In the genomic region with DNA sequence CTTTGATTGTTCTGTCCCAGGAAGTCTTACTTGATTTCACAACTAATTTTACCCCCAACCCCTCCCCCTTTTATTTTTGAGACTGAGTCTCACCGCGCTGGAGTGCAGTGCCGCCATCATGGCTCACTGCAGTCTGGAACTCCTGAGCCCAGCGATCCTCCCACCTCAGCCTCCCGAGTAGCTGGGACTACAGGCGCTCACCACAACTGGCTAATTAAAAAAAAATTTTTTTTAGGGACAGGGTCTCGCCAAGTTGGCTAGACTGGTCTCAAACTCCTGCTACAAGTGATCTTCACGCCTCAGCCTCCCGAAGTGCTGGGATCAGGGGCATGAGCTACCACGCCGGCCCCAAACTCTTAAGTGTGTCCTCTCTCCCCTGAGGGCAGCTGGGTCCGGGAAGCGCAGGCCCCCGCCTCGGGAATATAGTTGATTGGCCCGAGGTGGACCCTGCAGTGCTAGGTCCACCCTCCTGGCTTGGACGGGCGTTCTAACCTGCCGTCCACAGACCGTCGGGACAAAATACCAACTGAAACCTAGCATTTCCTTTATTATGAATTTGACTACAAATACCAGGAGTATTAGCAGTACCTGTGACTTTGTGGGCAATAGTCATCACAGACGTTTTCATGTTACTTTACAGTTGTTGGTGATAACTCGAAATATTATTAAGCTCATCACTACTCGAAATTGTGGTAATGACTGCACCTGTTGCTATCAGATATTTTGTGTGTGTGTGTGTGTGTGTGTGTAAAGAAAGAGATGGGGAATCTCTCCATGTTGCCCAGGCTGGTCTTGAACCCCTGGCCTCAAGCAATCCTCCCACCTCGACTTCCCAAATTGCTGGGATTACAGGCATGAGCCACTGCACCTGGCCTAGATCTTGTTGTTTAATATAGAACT, we compare ENCODE assay signal across 8 cellular contexts. TPM values are rescaled to one million over a fixed set of nuclear protein-coding genes. Genes with fewer than 3 reads are reported as not detected.
DNase-seq lines count a peak whose midpoint lies in the region; ATAC-seq and TF ChIP-seq lines count a peak whose summit lies in the region.

No MANE protein-coding gene starts in this region.

- 69% methylated on average over 25 of the region's 25 CpGs for WGBS in prostate gland

- ATAC-seq in RWPE2 (ENCODE audit: low read depth): no peak

- H3K36me3 ChIP-seq in ES-I3 (ENCODE audit: insufficient read depth, low read length): no peaks in the 10 kb centered on the region
- H3K36me3 ChIP-seq in RWPE2 (ENCODE audit: low read depth): no peaks in the 10 kb centered on the region
- H3K36me3 ChIP-seq in prostate gland: no peaks in the 10 kb centered on the region

- H3K9me3 ChIP-seq in ES-I3 (ENCODE audit: control insufficient read depth, insufficient read depth, low read length) (no peaks in the 10 kb centered on the region), RWPE2 (ENCODE audit: severe bottlenecking) (no peaks in the 10 kb centered on the region), prostate gland (no peaks in the 10 kb centered on the region)

- intact Hi-C loops in prostate gland (cut with DNase I): loop anchor here (10.0 kb wide), 1 partner anchor 224 kb away; a partner anchor contains a TSS

- DNase-seq in RWPE2 (ENCODE audit: low spot score) (no peak), fibroblast of pulmonary artery (ENCODE audit: low read depth) (no peak), prostate gland (ENCODE audit: low spot score) (no peak), midbrain (lab: John Stamatoyannopoulos, UW) (no peak), NCI-H187 treated with DMSO at 0.1 percent for 48 hours (lab: John Stamatoyannopoulos, UW) (no peak), ACHN (no peak)
- DNase-seq in activated CD4-positive, CD25-positive, alpha-beta regulatory T cell (lab: John Stamatoyannopoulos, UW): no peak

- no peaks in the 10 kb centered on the region for H3K27me3 ChIP-seq in RWPE2 (ENCODE audit: insufficient read depth, poor library complexity, severe bottlenecking)
- H3K27me3 ChIP-seq in prostate gland (replicated peaks; ENCODE audit: insufficient read depth): no peaks in the 10 kb centered on the region

- peaks cover 12% of the 10 kb centered on the region for H3K4me1 ChIP-seq in ES-I3 (ENCODE audit: insufficient read depth, low read length)
- peaks cover 8% of the 10 kb centered on the region for H3K4me1 ChIP-seq in RWPE2 (ENCODE audit: insufficient read depth, poor library complexity, severe bottlenecking)
- H3K4me1 ChIP-seq in prostate gland (replicated peaks): peaks cover 12% of the 10 kb centered on the region

- peak overlapping the region; percentile 76 for H3K4me3 ChIP-seq in RWPE2 (ENCODE audit: severe bottlenecking)
- peak overlapping the region; percentile 32 for H3K4me3 ChIP-seq in fibroblast of pulmonary artery (replicated peaks; ENCODE audit: low read depth, low read length)
- H3K4me3 ChIP-seq in prostate gland: peak overlapping the region; percentile 77 to 79

- TF ChIP-seq CTCF in RWPE2 (IDR thresholded peaks at IDR 0.05; ENCODE audit: poor library complexity, severe bottlenecking): peak; percentile 52
- peak; percentile 0 for TF ChIP-seq CTCF in fibroblast of pulmonary artery (IDR thresholded peaks at IDR 0.05; ENCODE audit: low read length, missing control alignments)
- no peak for TF ChIP-seq CTCF in prostate gland (IDR thresholded peaks at IDR 0.05)

- TF ChIP-seq POLR2A in prostate gland (IDR thresholded peaks at IDR 0.05): no peak

- H3K9ac ChIP-seq in ES-I3 (ENCODE audit: low read depth, low read length): peak overlapping the region; percentile 42; the same call in 1 of the 2 replicates

- peak overlapping the region; percentile 67 for H3K27ac ChIP-seq in RWPE2 (ENCODE audit: poor library complexity, severe bottlenecking)
- H3K27ac ChIP-seq in prostate gland: peak overlapping the region; percentile 84 to 89

- in situ Hi-C loops in ACHN (cut with HindIII; ENCODE audit: low pct_ligation_motif_present, low pct_unique_long_range_greater_than_20kb, low sequenced_read_pairs): no loop called here

RNA-seq across cellular contexts. Expression of a gene that starts 0.6 kb away (rescaled TPM):
- 100 to 1,000 TPM; 197 to 212 TPM for total RNA-seq in prostate gland

Comparison
In these comparisons a context has a peak if more than half of its experiments do, and no peak if none do; other contexts are left out.
1. CTCF ChIP-seq: peak in RWPE2 (single experiment) and fibroblast of pulmonary artery (single experiment); none in prostate gland (0 of 4).
2. Peak in every context shown above with its lines, with median percentiles within 50 percentile points of each other: H3K4me3 ChIP-seq.